ENCODE assay signal across 10 cellular contexts in the genomic region with DNA sequence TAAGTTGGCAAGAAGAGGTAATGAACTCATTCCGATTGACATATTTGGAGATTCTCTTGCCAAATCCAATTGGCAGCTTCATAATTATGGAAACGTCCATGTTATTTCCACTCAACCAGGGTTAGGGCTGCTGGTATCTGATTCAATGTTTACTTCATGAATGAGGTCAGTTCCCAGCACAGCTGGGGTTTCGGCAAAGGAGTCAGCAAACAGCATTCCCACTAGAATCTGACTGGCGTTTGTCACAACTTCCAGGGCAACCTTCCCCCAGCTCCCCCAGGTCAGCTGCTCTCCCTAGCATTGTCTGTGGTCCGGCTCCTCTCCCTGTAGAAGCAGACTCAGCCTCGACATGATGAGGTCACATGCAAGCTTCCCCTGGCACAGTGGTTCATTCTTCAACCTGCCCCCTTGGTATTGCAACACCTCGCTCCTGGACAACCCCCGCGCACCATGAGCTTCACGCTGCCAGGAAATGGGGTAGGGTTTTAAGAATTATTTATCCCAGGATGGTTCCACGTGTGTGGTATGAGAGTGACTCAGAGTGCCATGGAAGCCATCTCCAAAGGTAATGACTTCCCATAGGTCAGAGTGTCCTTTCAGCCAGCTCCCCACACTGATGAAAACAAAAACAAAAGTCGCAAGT.
DNase-seq lines count a peak whose midpoint lies in the region; ATAC-seq, FAIRE-seq and TF ChIP-seq lines count a peak whose summit lies in the region.
"Had no signal": no experiment of that assay in that cellular context is flagged by ENCODE, and none has a peak within 500 bp of the region (broad histone marks: within the 10 kb centered on the region; RNA-seq: fewer than 3 reads in every experiment).

No MANE protein-coding gene starts in this region.

- H3K27ac ChIP-seq in K562 (ENCODE audit: extremely low read depth, low read depth, low read length) (no peak overlapping the region), suprapubic skin (peak overlapping the region; percentile 82)

- H3K27me3 ChIP-seq in K562 (ENCODE audit: control insufficient read depth in 2 of 2, insufficient read depth in 2 of 2, low read length in 2 of 2) (peaks cover 36 to 70% of the 10 kb centered on the region in 2 experiments), kidney epithelial cell (ENCODE audit: control insufficient read depth, insufficient read depth, low read length) (no peaks in the 10 kb centered on the region), suprapubic skin (no peaks in the 10 kb centered on the region)

- DNase-seq in HuH-7 (ENCODE audit: low spot score) (peak; percentile 52), K562 (ENCODE audit: extremely low read depth in 1 of 4, low spot score in 3 of 4) (no peak), kidney epithelial cell (ENCODE audit: low read depth) (peak; percentile 98), suprapubic skin (ENCODE audit: low spot score in 2 of 2) (peak; percentile 84 to 90), NCI-H69 (lab: John Stamatoyannopoulos, UW) (no peak)
- no peak for DNase-seq in stimulated activated CD4-positive, alpha-beta T cell treated with anti-CD3 and anti-CD28 coated beads, Interleukin-15, amount 100 ng/mL, for 24 hours

- no peak for TF ChIP-seq RAD21 in K562 (CRISPR knock-in tag; conservative IDR thresholded peaks at IDR 0.05 in 1 of 2, IDR thresholded peaks at IDR 0.05 in 1 of 2)

- TF ChIP-seq CTCF in K562 (IDR thresholded peaks at IDR 0.05 in 2 of 3, conservative IDR thresholded peaks at IDR 0.05 in 1 of 3; ENCODE audit: insufficient read depth in 2 of 3, low read depth in 1 of 3, low read length in 3 of 3) (no peak), kidney epithelial cell (IDR thresholded peaks at IDR 0.05; ENCODE audit: insufficient read depth, low read length, poor library complexity, severe bottlenecking) (no peak), suprapubic skin (IDR thresholded peaks at IDR 0.05) (no peak)

- no peaks in the 10 kb centered on the region for H3K9me1 ChIP-seq in K562 (ENCODE audit: control insufficient read depth, insufficient read depth, low read length)

- no peak overlapping the region for H3K4me2 ChIP-seq in K562 (ENCODE audit: insufficient read depth, low read length)

- intact Hi-C loops in K562 (cut with micrococcal nuclease), result no loop called here

- H3K4me3 ChIP-seq in K562 (no peak overlapping the region), kidney epithelial cell (ENCODE audit: low read depth, low read length) (no peak overlapping the region), suprapubic skin (no peak overlapping the region)

- 0 out of 2 replicates have a peak overlapping the region, but pooled peaks have one; percentile 5 for H2AFZ ChIP-seq in K562 (ENCODE audit: low read depth, low read length)

- WGBS in K562 (ENCODE audit: insufficient coverage, low coverage, missing lambda C conversion rate), result 1% methylated on average over 12 of the region's 12 CpGs
- 22% methylated on average over 12 of the region's 12 CpGs for WGBS in suprapubic skin

- BruUV-seq in K562 (replicated peaks; lab: Mats Ljungman, UMichigan), result no TSS peak

- H3K9me3 ChIP-seq in K562 (replicated peaks; ENCODE audit: control insufficient read depth, insufficient read depth, low read depth, low read length) (no peaks in the 10 kb centered on the region), suprapubic skin (no peaks in the 10 kb centered on the region)

- no peak for ATAC-seq in K562
- no peak for ATAC-seq in GM18861 (IDR thresholded peaks at IDR 0.05; ENCODE audit: unreplicated experiment)
- no peak for ATAC-seq in GM21367 (IDR thresholded peaks at IDR 0.05; ENCODE audit: unreplicated experiment)
- ATAC-seq: HCT116 had no signal

- POLR2A ChIA-PET in K562 (lab: Yijun Ruan, JAX), result interaction anchor here (0.7 kb wide), 3 partner anchors 17 to 359 kb away, joined by 3 read pairs; no protein-coding TSS in a partner anchor

- FAIRE-seq in K562 (lab: Jason Lieb, UNC), result no peak
- FAIRE-seq: TTC549 had no signal

- H3K4me1 ChIP-seq in K562 (replicated peaks in 1 of 2; ENCODE audit: control insufficient read depth in 2 of 2, insufficient read depth in 2 of 2, low read length in 2 of 2), result peaks cover 5% of the 10 kb centered on the region in 2 experiments; a peak in 2 of 5 replicates
- H3K4me1 ChIP-seq in suprapubic skin, result peaks cover 67% of the 10 kb centered on the region

- H3K9ac ChIP-seq in K562 (ENCODE audit: insufficient read depth in 1 of 2, low read depth in 2 of 2, low read length in 2 of 2), result no peak overlapping the region

- in situ Hi-C loops in K562 (cut with MboI), result no loop called here

- TF ChIP-seq POLR2A in K562 (conservative IDR thresholded peaks at IDR 0.05) (no peak), suprapubic skin (IDR thresholded peaks at IDR 0.05) (no peak)

- no peaks in the 10 kb centered on the region; the same call in 1 of the 2 replicates for H4K20me1 ChIP-seq in K562 (replicated peaks; ENCODE audit: control insufficient read depth, insufficient read depth, low read length)

- CTCF ChIA-PET in K562 (lab: Yijun Ruan, JAX; ENCODE audit: low intra/inter-chr PET ratio), result no interaction called here

- no peaks in the 10 kb centered on the region for H3K79me2 ChIP-seq in K562 (ENCODE audit: control insufficient read depth, insufficient read depth, low read length)

- TF ChIP-seq EP300 in K562 (IDR thresholded peaks at IDR 0.05; ENCODE audit: low read length) (no peak), suprapubic skin (IDR thresholded peaks at IDR 0.05) (no peak)

- no peaks in the 10 kb centered on the region for H3K36me3 ChIP-seq in K562 (ENCODE audit: control insufficient read depth, insufficient read depth, low read length)
- H3K36me3 ChIP-seq in kidney epithelial cell (ENCODE audit: control insufficient read depth, insufficient read depth, low read length), result no peaks in the 10 kb centered on the region
- H3K36me3 ChIP-seq in suprapubic skin, result no peaks in the 10 kb centered on the region

TF ChIP-seq in K562, 482 proteins besides CTCF, POLR2A, EP300 and RAD21:
- TF ChIP-seq RFX1 (IDR thresholded peaks at IDR 0.05), result no peak
- no peak for TF ChIP-seq RCOR1 (IDR thresholded peaks at IDR 0.05; ENCODE audit: borderline replicate concordance in 1 of 2, low read depth in 2 of 2, low read length in 2 of 2)
- no peak for TF ChIP-seq XRCC4 (IDR thresholded peaks at IDR 0.05; ENCODE audit: extremely low read depth, insufficient read depth, insufficient read length)
- TF ChIP-seq CEBPB (tag; IDR thresholded peaks at IDR 0.05), result peak; percentile 82
- TF ChIP-seq, protein P1, sequence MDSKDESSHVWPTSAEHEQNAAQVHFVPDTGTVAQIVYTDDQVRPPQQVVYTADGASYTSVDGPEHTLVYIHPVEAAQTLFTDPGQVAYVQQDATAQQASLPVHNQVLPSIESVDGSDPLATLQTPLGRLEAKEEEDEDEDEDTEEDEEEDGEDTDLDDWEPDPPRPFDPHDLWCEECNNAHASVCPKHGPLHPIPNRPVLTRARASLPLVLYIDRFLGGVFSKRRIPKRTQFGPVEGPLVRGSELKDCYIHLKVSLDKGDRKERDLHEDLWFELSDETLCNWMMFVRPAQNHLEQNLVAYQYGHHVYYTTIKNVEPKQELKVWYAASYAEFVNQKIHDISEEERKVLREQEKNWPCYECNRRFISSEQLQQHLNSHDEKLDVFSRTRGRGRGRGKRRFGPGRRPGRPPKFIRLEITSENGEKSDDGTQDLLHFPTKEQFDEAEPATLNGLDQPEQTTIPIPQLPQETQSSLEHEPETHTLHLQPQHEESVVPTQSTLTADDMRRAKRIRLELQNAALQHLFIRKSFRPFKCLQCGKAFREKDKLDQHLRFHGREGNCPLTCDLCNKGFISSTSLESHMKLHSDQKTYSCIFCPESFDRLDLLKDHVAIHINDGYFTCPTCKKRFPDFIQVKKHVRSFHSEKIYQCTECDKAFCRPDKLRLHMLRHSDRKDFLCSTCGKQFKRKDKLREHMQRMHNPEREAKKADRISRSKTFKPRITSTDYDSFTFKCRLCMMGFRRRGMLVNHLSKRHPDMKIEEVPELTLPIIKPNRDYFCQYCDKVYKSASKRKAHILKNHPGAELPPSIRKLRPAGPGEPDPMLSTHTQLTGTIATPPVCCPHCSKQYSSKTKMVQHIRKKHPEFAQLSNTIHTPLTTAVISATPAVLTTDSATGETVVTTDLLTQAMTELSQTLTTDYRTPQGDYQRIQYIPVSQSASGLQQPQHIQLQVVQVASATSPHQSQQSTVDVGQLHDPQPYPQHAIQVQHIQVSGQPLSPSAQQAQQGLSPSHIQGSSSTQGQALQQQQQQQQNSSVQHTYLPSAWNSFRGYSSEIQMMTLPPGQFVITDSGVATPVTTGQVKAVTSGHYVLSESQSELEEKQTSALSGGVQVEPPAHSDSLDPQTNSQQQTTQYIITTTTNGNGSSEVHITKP (IDR thresholded peaks at IDR 0.05; ENCODE audit: partially characterized antibody), result peak; percentile 65
- TF ChIP-seq CEBPG (CRISPR knock-in tag; IDR thresholded peaks at IDR 0.05), result no peak
- peak; percentile 71 to 86 for TF ChIP-seq CEBPG (tag; conservative IDR thresholded peaks at IDR 0.05 in 1 of 2, IDR thresholded peaks at IDR 0.05 in 1 of 2)

Comparison
In these comparisons a context has a peak if more than half of its experiments do, and no peak if none do; other contexts are left out.
1. DNase-seq: peak in HuH-7 (single experiment), kidney epithelial cell (single experiment) and suprapubic skin (2 of 2); none in K562 (0 of 4), NCI-H69 (single experiment) and stimulated activated CD4-positive, alpha-beta T cell treated with anti-CD3 and anti-CD28 coated beads, Interleukin-15, amount 100 ng/mL, for 24 hours (single experiment).